ENCODE assay signal across 1 cellular context in the genomic region with DNA sequence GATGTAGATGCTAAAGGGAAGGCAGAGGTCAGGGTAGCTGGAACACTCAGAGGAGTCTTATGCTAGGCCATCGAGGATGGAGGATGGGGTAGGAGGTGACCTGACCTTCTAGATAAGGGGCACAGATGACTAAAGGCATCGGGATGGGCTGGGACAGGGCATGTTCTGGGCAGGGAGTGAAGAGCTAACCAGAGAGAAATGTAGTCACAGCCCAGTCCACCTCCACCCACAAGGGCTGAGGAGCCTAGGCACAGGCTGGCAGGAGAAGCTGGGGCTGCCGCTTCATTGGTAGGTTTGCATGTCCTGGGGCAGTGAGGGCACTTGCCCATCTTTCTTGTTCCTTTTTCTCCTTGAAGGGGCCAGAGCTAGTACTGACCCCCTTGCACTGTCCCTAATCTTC.
TF ChIP-seq lines count a peak whose summit lies in the region.

No MANE protein-coding gene starts in this region.

TF ChIP-seq in WTC11, 78 proteins besides CTCF, POLR2A, EP300 and RAD21 (continued from another document):
- no peak for TF ChIP-seq CBFB (CRISPR knock-in tag; IDR thresholded peaks at IDR 0.05; ENCODE audit: low read depth)
